ENCODE assay signal across 8 cellular contexts in genomic region chr16:57519796-57520360, GRCh38. TPM values are rescaled to one million over a fixed set of nuclear protein-coding genes. Genes with fewer than 3 reads are reported as not detected.
DNase-seq lines count a peak whose midpoint lies in the region; ATAC-seq and TF ChIP-seq lines count a peak whose summit lies in the region.

No MANE protein-coding gene starts in this region.

- H3K36me3 ChIP-seq in lung (ENCODE audit: control insufficient read depth in 2 of 2, insufficient read depth in 2 of 2, low read length in 2 of 2) = peaks cover 0 to 3% of the 10 kb centered on the region in 2 donors

- ATAC-seq in GM21528 (IDR thresholded peaks at IDR 0.05; ENCODE audit: low FRiP score, unreplicated experiment) = peak; percentile 51
- peak; percentile 78 for ATAC-seq in lung (ENCODE audit: insufficient read depth, low FRiP score)
- ATAC-seq in GM21717 (IDR thresholded peaks at IDR 0.05; ENCODE audit: unreplicated experiment) = no peak

- peaks cover 0 to 1% of the 10 kb centered on the region in 2 donors for H3K4me1 ChIP-seq in lung (ENCODE audit: control insufficient read depth in 2 of 2, insufficient read depth in 2 of 2, low read length in 2 of 2)

- no peaks in the 10 kb centered on the region for H3K27me3 ChIP-seq in lung (ENCODE audit: control insufficient read depth, insufficient read depth)

- WGBS in lung, 2 donors = 31 to 36% methylated on average over 10 of the region's 10 CpGs

- TF ChIP-seq CTCF in lung (IDR thresholded peaks at IDR 0.05; ENCODE audit: control extremely low read depth, extremely low read depth) = peak; percentile 85

- H3K4me3 ChIP-seq in lung = no peak overlapping the region

- H3K9me3 ChIP-seq in lung (ENCODE audit: control insufficient read depth in 2 of 2, insufficient read depth in 1 of 2, low read length in 1 of 2) = no peaks in the 10 kb centered on the region

- DNase-seq in Daoy (ENCODE audit: low read depth) (peak; percentile 64), NCI-H1694 treated with DMSO at 0.1 percent for 48 hours (lab: John Stamatoyannopoulos, UW) (peak; percentile 44), dedifferentiated amniotic fluid mesenchymal stem cell (ENCODE audit: extremely low spot score) (peak; percentile 29), lung (ENCODE audit: low spot score) (peak; percentile 82)
- peak; percentile 76 to 81 for DNase-seq in activated CD4-positive, alpha-beta T cell treated with anti-CD3 and anti-CD28 coated beads, Interleukin-2, amount 50 U/mL, for 4 hours
- peak; percentile 72 for DNase-seq in stimulated activated CD8-positive, alpha-beta memory T cell treated with anti-CD3 and anti-CD28 coated beads, Interleukin-15, amount 100 ng/mL, for 1 hour (ENCODE audit: low read depth)

- H3K27ac ChIP-seq in lung (ENCODE audit: low read depth in 1 of 2, low read length in 1 of 2) = no peak overlapping the region

RNA-seq across cellular contexts. Expression of gene CCDC102A, which starts 16.5 kb away (rescaled TPM):
- total RNA-seq in Daoy (2014; rRNA removed; shearing (Covaris generic)) = 9.5 and 16.2 TPM in 2 replicates
- 10 to 100 TPM in 1 of 2 donors, 1 to 10 TPM in 1; 9.1 to 14.0 TPM for total RNA-seq in lung
- polyA plus RNA-seq in lung = 1 to 10 TPM; 3.6 to 4.8 TPM

RNA-seq across cellular contexts. Expression of gene ADGRG5, which starts 22.6 kb away (rescaled TPM):
- not detected in 2 replicates for total RNA-seq in Daoy (2014; rRNA removed; shearing (Covaris generic))
- 1 to 10 TPM in 1 of 2 donors, under 1 TPM in 1; 0.74 to 2.0 TPM for total RNA-seq in lung
- under 1 TPM; 0.43 to 0.52 TPM for polyA plus RNA-seq in lung

RNA-seq across cellular contexts. Expression of gene DOK4, which starts 33.6 kb away (rescaled TPM):
- total RNA-seq in Daoy (2014; rRNA removed; shearing (Covaris generic)) = 3.7 and 5.3 TPM in 2 replicates
- 10 to 100 TPM; 45.9 to 58.2 TPM for total RNA-seq in lung
- 10 to 100 TPM; 19.7 to 56.3 TPM for polyA plus RNA-seq in lung

RNA-seq across cellular contexts. Expression of gene POLR2C, which starts 57.4 kb away (rescaled TPM):
- total RNA-seq in Daoy (2014; rRNA removed; shearing (Covaris generic)) = 137 and 162 TPM in 2 replicates
- 100 to 1,000 TPM in 1 of 2 donors, 10 to 100 TPM in 1; 89.5 to 124 TPM for total RNA-seq in lung
- 10 to 100 TPM; 65.8 to 75.4 TPM for polyA plus RNA-seq in lung

Comparison
In these comparisons a context has a peak if more than half of its experiments do, and no peak if none do; other contexts are left out.
1. DNase-seq: peak in every context shown above with its lines; median percentile 82 in lung; 78 in activated CD4-positive, alpha-beta T cell treated with anti-CD3 and anti-CD28 coated beads, Interleukin-2, amount 50 U/mL, for 4 hours; 72 in stimulated activated CD8-positive, alpha-beta memory T cell treated with anti-CD3 and anti-CD28 coated beads, Interleukin-15, amount 100 ng/mL, for 1 hour; 64 in Daoy; 44 in NCI-H1694 treated with DMSO at 0.1 percent for 48 hours; 29 in dedifferentiated amniotic fluid mesenchymal stem cell.